Comparison of ENCODE assay signal across 7 cellular contexts in the genomic region with DNA sequence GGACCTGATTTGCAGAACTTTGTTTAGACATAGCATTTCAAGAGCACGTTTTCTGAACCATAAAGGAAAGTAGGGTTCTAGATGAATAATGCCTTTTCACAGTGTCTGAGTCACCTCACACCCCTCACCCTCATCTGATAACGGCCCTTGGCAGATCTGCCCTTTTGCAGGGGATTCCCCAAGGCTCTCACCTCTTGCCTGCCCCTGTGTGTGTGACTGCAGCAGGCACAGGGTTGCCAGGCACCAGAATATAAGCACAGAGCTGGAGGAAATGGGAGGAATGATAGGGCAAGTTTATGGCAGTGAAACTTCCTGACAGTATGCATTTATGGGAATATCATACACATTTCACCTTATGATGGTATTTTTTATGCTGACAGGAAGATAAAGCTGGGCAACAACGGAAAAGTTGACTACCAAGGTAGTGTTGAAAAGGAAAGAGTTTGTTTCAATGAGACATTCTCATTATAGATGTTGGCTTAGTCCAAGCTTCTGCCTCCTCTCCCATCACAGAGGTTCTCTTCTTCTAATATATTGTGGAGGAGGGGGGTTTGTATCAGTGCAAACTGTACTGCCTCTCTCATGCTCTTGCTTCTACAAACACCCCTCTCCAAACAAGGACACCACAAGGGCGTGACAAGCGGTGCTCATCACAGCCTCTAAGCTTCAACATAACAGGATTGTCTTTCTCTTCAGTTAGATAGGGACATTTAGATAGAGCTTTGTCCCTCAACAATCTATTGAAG.
DNase-seq lines count a peak whose midpoint lies in the region; ATAC-seq and TF ChIP-seq lines count a peak whose summit lies in the region.

No MANE protein-coding gene starts in this region.

- H3K27me3 ChIP-seq in uterus: no peaks in the 10 kb centered on the region

- H3K9me3 ChIP-seq in uterus: no peaks in the 10 kb centered on the region

- no peak overlapping the region for H3K4me3 ChIP-seq in epithelial cell of esophagus (ENCODE audit: low read length)
- no peak overlapping the region for H3K4me3 ChIP-seq in uterus

- H3K27ac ChIP-seq in uterus: no peak overlapping the region

- TF ChIP-seq CTCF in epithelial cell of esophagus (IDR thresholded peaks at IDR 0.05; ENCODE audit: insufficient read depth, low read depth, low read length, missing control alignments) (no peak), uterus (IDR thresholded peaks at IDR 0.05) (no peak)

- DNase-seq in activated CD4-positive, alpha-beta T cell treated with anti-CD3 and anti-CD28 coated beads for 48 hours: peak; percentile 90
- DNase-seq in epithelial cell of esophagus (ENCODE audit: low read depth) (peak; percentile 27), uterus (no peak), C1 segment of cervical spinal cord (lab: John Stamatoyannopoulos, UW) (no peak)
- peak; percentile 76 for DNase-seq in stimulated activated CD8-positive, alpha-beta memory T cell treated with anti-CD3 and anti-CD28 coated beads, Interleukin-4, amount 100 ng/mL, for 24 hours (ENCODE audit: low read depth)

- TF ChIP-seq POLR2A in uterus (IDR thresholded peaks at IDR 0.05): no peak

- H3K4me1 ChIP-seq in uterus: no peaks in the 10 kb centered on the region

- ATAC-seq in HG03354 (IDR thresholded peaks at IDR 0.05; ENCODE audit: poor library complexity, severe bottlenecking, unreplicated experiment): peak; percentile 57
- ATAC-seq in HG02970 (IDR thresholded peaks at IDR 0.05; ENCODE audit: low FRiP score, unreplicated experiment): no peak

- H3K36me3 ChIP-seq in uterus: no peaks in the 10 kb centered on the region

- intact Hi-C loops in uterus (cut with DNase I; ENCODE audit: low total_unique reads): loop anchor here (10.0 kb wide), 1 partner anchor 453 kb away; no protein-coding TSS in a partner anchor

Comparison
In these comparisons a context has a peak if more than half of its experiments do, and no peak if none do; other contexts are left out.
1. DNase-seq: peak in activated CD4-positive, alpha-beta T cell treated with anti-CD3 and anti-CD28 coated beads for 48 hours (single experiment), epithelial cell of esophagus (single experiment) and stimulated activated CD8-positive, alpha-beta memory T cell treated with anti-CD3 and anti-CD28 coated beads, Interleukin-4, amount 100 ng/mL, for 24 hours (single experiment); none in uterus (0 of 2) and C1 segment of cervical spinal cord (0 of 14).